Comparison of ENCODE assay signal across 12 cellular contexts in the genomic region with DNA sequence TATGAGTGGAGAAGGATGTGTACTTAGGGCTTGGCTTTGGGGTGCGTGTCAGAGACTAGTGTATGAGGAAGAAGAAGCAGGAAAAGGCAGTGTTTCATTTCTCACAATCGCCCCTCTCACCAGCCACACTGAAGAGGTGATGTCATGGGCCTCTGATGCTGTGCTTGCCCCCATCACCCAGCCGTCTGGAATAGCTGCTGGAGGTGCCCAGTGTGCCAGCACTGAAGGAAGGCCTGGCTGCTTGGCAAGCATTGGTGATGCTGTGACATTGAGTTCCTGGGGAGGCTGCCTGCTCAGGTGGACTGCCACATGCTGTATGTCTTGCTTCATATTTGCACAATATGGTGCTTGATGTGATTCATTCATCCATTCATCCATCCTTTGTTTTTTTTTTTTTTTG. TPM values are rescaled to one million over a fixed set of nuclear protein-coding genes. Genes with fewer than 3 reads are reported as not detected.
DNase-seq lines count a peak whose midpoint lies in the region; ATAC-seq, FAIRE-seq and TF ChIP-seq lines count a peak whose summit lies in the region.
"Had no signal": no experiment of that assay in that cellular context is flagged by ENCODE, and none has a peak within 500 bp of the region (broad histone marks: within the 10 kb centered on the region; RNA-seq: fewer than 3 reads in every experiment).

No MANE protein-coding gene starts in this region.

- H3K4me1 Mint-ChIP-seq in activated CD8-positive, alpha-beta memory T cell treated with anti-CD3 and anti-CD28 coated beads, Interleukin-2, amount 10 ng/mL, durations not matched to agents 7 days and 5 days: peaks cover 2% of the 10 kb centered on the region

- SMC1A ChIA-PET in GM12878 (lab: Charles Lee; ENCODE audit: uncharacterized antibody, unreplicated experiment): no interaction called here

- no peaks in the 10 kb centered on the region for H3K9me3 Mint-ChIP-seq in activated CD8-positive, alpha-beta memory T cell treated with anti-CD3 and anti-CD28 coated beads, Interleukin-2, amount 10 ng/mL, durations not matched to agents 7 days and 5 days (ENCODE audit: low read depth)
- H3K9me3 Mint-ChIP-seq: activated T-cell treated with anti-CD3 and anti-CD28 coated beads, Interleukin-2, amount 50 U/mL, for 24 hours had no signal

- in situ Hi-C loops in GM12878 (cut with MboI): no loop called here

- no peaks in the 10 kb centered on the region for H3K4me1 ChIP-seq in GM12878 (ENCODE audit: control insufficient read depth, insufficient read depth, low read length)

- no peak overlapping the region for H3K27ac ChIP-seq in GM12878 (ENCODE audit: control insufficient read depth, insufficient read depth)

- H3K27me3 Mint-ChIP-seq in activated CD8-positive, alpha-beta memory T cell treated with anti-CD3 and anti-CD28 coated beads, Interleukin-2, amount 10 ng/mL, durations not matched to agents 7 days and 5 days: no peaks in the 10 kb centered on the region
- H3K27me3 Mint-ChIP-seq: activated T-cell treated with anti-CD3 and anti-CD28 coated beads, Interleukin-2, amount 50 U/mL, for 24 hours had no signal

- TF ChIP-seq POLR2A in GM12878 (IDR thresholded peaks at IDR 0.05; ENCODE audit: low read depth, low read length): no peak

- peak; percentile 45 for ATAC-seq in activated CD8-positive, alpha-beta memory T cell treated with anti-CD3 and anti-CD28 coated beads, Interleukin-2, amount 10 ng/mL, durations not matched to agents 7 days and 5 days
- ATAC-seq in HG03460 (IDR thresholded peaks at IDR 0.05; ENCODE audit: unreplicated experiment) (peak; percentile 64), GM12878 (peak; percentile 60), GM21526 (IDR thresholded peaks at IDR 0.05; ENCODE audit: low FRiP score, unreplicated experiment) (no peak), HG03439 (IDR thresholded peaks at IDR 0.05; ENCODE audit: unreplicated experiment) (no peak), HG03095 (IDR thresholded peaks at IDR 0.05; ENCODE audit: unreplicated experiment) (no peak)

- no peak for FAIRE-seq in GM12878 (lab: Jason Lieb, UNC)

- no peak for DNase-seq in activated CD8-positive, alpha-beta memory T cell treated with anti-CD3 and anti-CD28 coated beads, Interleukin-2, amount 10 ng/mL, durations not matched to agents 7 days and 5 days
- DNase-seq in activated CD8-positive, alpha-beta memory T cell treated with anti-CD3 and anti-CD28 coated beads, Interleukin-2, amount 50 U/mL, for 4 hours: no peak
- DNase-seq in GM12878 (ENCODE audit: low read depth, low spot score) (no peak), pons (ENCODE audit: low spot score) (peak; percentile 28)
- DNase-seq: activated CD4-positive, alpha-beta T cell treated with anti-CD3 and anti-CD28 coated beads for 1 hour; activated T-cell treated with anti-CD3 and anti-CD28 coated beads, Interleukin-2, amount 50 U/mL, for 24 hours; DMS153; NCI-H1436 treated with DMSO at 0.1 percent for 48 hours had no signal

- no peak overlapping the region for H3K4me2 ChIP-seq in GM12878 (ENCODE audit: control insufficient read depth, insufficient read depth)

- BruUV-seq in GM12878 (replicated peaks; lab: Mats Ljungman, UMichigan): no TSS peak

- peaks cover 2% of the 10 kb centered on the region for H3K36me3 Mint-ChIP-seq in activated CD8-positive, alpha-beta memory T cell treated with anti-CD3 and anti-CD28 coated beads, Interleukin-2, amount 10 ng/mL, durations not matched to agents 7 days and 5 days

- H3K27ac Mint-ChIP-seq in activated CD8-positive, alpha-beta memory T cell treated with anti-CD3 and anti-CD28 coated beads, Interleukin-2, amount 10 ng/mL, durations not matched to agents 7 days and 5 days: no peak overlapping the region
- H3K27ac Mint-ChIP-seq: activated T-cell treated with anti-CD3 and anti-CD28 coated beads, Interleukin-2, amount 50 U/mL, for 24 hours had no signal

- intact Hi-C loops in GM12878 (cut with micrococcal nuclease; ENCODE audit: unreplicated experiment): no loop called here

- TF ChIP-seq EP300 in GM12878 (IDR thresholded peaks at IDR 0.05; ENCODE audit: borderline replicate concordance in 1 of 2, control insufficient read depth in 1 of 2, low read depth in 2 of 2, low read length in 2 of 2): no peak

- RAD21 ChIA-PET in GM12878 (lab: Charles Lee; ENCODE audit: unreplicated experiment): no interaction called here

- no peaks in the 10 kb centered on the region for H3K9me3 ChIP-seq in GM12878 (replicated peaks; ENCODE audit: control insufficient read depth, insufficient read depth, low read length)

- no peak for TF ChIP-seq RAD21 in GM12878 (IDR thresholded peaks at IDR 0.05; ENCODE audit: insufficient read depth, low read depth, low read length)

- H3K79me2 ChIP-seq in GM12878 (ENCODE audit: control insufficient read depth, insufficient read depth, low read length): no peaks in the 10 kb centered on the region

- no peaks in the 10 kb centered on the region for H3K36me3 ChIP-seq in GM12878 (ENCODE audit: control insufficient read depth in 2 of 2, insufficient read depth in 2 of 2, low read length in 1 of 2)

- no peak overlapping the region for H3K4me3 ChIP-seq in GM12878

- H3K9ac ChIP-seq in GM12878 (ENCODE audit: control insufficient read depth, insufficient read depth, low read length): no peak overlapping the region

- no peak overlapping the region for H3K4me3 Mint-ChIP-seq in activated CD8-positive, alpha-beta memory T cell treated with anti-CD3 and anti-CD28 coated beads, Interleukin-2, amount 10 ng/mL, durations not matched to agents 7 days and 5 days
- H3K4me3 Mint-ChIP-seq: activated T-cell treated with anti-CD3 and anti-CD28 coated beads, Interleukin-2, amount 50 U/mL, for 24 hours had no signal

- TF ChIP-seq CTCF in GM12878 (IDR thresholded peaks at IDR 0.05 in 2 of 3, conservative IDR thresholded peaks at IDR 0.05 in 1 of 3; ENCODE audit: control insufficient read depth in 2 of 3, extremely low read depth in 1 of 3, insufficient read depth in 1 of 3, low read depth in 3 of 3, low read length in 3 of 3): no peak

- no peak overlapping the region for H2AFZ ChIP-seq in GM12878 (ENCODE audit: control insufficient read depth, low read depth, low read length)

- no peaks in the 10 kb centered on the region for H3K27me3 ChIP-seq in GM12878 (replicated peaks in 1 of 2; ENCODE audit: control insufficient read depth in 2 of 2, insufficient read depth in 2 of 2, low read length in 1 of 2)

- no peaks in the 10 kb centered on the region for H4K20me1 ChIP-seq in GM12878 (ENCODE audit: control insufficient read depth, insufficient read depth)

- 43% methylated on average over 3 of the region's 3 CpGs for whole genome bisulfite sequencing in GM12878 (ENCODE audit: insufficient coverage, insufficient replicate concordance, low lambda C conversion rate, missing lambda C conversion rate)

- CTCF ChIA-PET in activated CD8-positive, alpha-beta memory T cell treated with anti-CD3 and anti-CD28 coated beads, Interleukin-2, amount 10 ng/mL, durations not matched to agents 7 days and 5 days (lab: Charles Lee): interaction anchor here (0.6 to 1.7 kb wide), 2 partner anchors 8 to 32 kb away, joined by 3 to 6 read pairs; no protein-coding TSS in a partner anchor
- CTCF ChIA-PET in GM12878 (lab: Yijun Ruan, JAX): no interaction called here

- POLR2A ChIA-PET in GM12878 (lab: Charles Lee): no interaction called here

TF ChIP-seq in GM12878, 131 proteins besides CTCF, POLR2A, EP300 and RAD21 (continues in another document):
- TF ChIP-seq, protein P1, sequence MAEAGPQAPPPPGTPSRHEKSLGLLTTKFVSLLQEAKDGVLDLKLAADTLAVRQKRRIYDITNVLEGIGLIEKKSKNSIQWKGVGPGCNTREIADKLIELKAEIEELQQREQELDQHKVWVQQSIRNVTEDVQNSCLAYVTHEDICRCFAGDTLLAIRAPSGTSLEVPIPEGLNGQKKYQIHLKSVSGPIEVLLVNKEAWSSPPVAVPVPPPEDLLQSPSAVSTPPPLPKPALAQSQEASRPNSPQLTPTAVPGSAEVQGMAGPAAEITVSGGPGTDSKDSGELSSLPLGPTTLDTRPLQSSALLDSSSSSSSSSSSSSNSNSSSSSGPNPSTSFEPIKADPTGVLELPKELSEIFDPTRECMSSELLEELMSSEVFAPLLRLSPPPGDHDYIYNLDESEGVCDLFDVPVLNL (IDR thresholded peaks at IDR 0.05; ENCODE audit: low read depth, low read length): no peak
- TF ChIP-seq MTA2 (IDR thresholded peaks at IDR 0.05; ENCODE audit: low read depth) (no peak), CHD2 (IDR thresholded peaks at IDR 0.05; ENCODE audit: borderline replicate concordance, low read depth, low read length) (no peak), SIN3A (IDR thresholded peaks at IDR 0.05; ENCODE audit: low read depth, low read length) (no peak), NBN (IDR thresholded peaks at IDR 0.05) (no peak), NRF1 (conservative IDR thresholded peaks at IDR 0.05; ENCODE audit: low read depth, low read length) (no peak), MEF2A (IDR thresholded peaks at IDR 0.05; ENCODE audit: insufficient read depth, low read depth, low read length) (no peak)

RNA-seq across cellular contexts. Expression of a gene that starts 56.2 kb away (rescaled TPM):
- total RNA-seq in activated CD8-positive, alpha-beta memory T cell treated with anti-CD3 and anti-CD28 coated beads, Interleukin-2, amount 10 ng/mL, durations not matched to agents 7 days and 5 days: 10 to 100 TPM; 10.8 to 13.1 TPM
- 30.4 and 37.8 TPM in 2 replicates for total RNA-seq in GM12878 (2013; cell fraction: nucleolus; rRNA removed)
- 9.3 and 13.6 TPM in 2 replicates for total RNA-seq in GM12878 (2014; rRNA removed)
- total RNA-seq in GM12878 (2014; rRNA removed; fragmentation: Illumina TruSeq; extraction: Trizol): 8.2 and 8.6 TPM in 2 replicates
- 8.4 and 8.8 TPM in 2 replicates for total RNA-seq in GM12878 (2021)
- polyA plus RNA-seq in GM12878 (2011; ENCODE audit: low read depth): 4.9 TPM
- 15.5 and 16.0 TPM in 2 replicates for polyA plus RNA-seq in GM12878 (2011; rRNA removed)
- polyA plus RNA-seq in GM12878 (2011; cell fraction: cytosol; rRNA removed): 20.6 and 21.9 TPM in 2 replicates
- 12.0 and 12.6 TPM in 2 replicates for polyA plus RNA-seq in GM12878 (2011; cell fraction: nucleus; rRNA removed)
- 7.9 and 9.7 TPM in 2 replicates for polyA plus RNA-seq in GM12878 (2012)
- 11.4 and 12.7 TPM in 2 replicates for polyA plus RNA-seq in GM12878 (2014; fragmentation: Illumina TruSeq; extraction: Trizol)
- polyA plus RNA-seq in GM12878 (2014; fragmentation: Nextera tagmentation; extraction: Ambion mirVana): 1 to 10 TPM; 7.6 to 8.8 TPM
- polyA plus RNA-seq in GM12878 (2014; rRNA removed): 10.5 and 12.2 TPM in 2 replicates
- 10 to 100 TPM; 12.0 to 13.2 TPM for polyA plus RNA-seq in GM12878 (2016; fragmentation: Nextera tagmentation; extraction: Ambion mirVana)
- 12.2 and 14.3 TPM in 2 replicates for polyA minus RNA-seq in GM12878 (2011; rRNA and poly(A)+ RNA removed)
- 3.3 and 4.4 TPM in 2 replicates for polyA minus RNA-seq in GM12878 (2011; cell fraction: cytosol; rRNA and poly(A)+ RNA removed)
- 9.7 and 13.5 TPM in 2 replicates for polyA minus RNA-seq in GM12878 (2011; cell fraction: nucleus; rRNA and poly(A)+ RNA removed)

Comparison
In these comparisons a context has a peak if more than half of its experiments do, and no peak if none do; other contexts are left out.
1. ATAC-seq: peak in activated CD8-positive, alpha-beta memory T cell treated with anti-CD3 and anti-CD28 coated beads, Interleukin-2, amount 10 ng/mL, durations not matched to agents 7 days and 5 days (single experiment), HG03460 (single experiment) and GM12878 (single experiment); none in GM21526 (single experiment), HG03439 (single experiment) and HG03095 (single experiment).